In the genomic region with DNA sequence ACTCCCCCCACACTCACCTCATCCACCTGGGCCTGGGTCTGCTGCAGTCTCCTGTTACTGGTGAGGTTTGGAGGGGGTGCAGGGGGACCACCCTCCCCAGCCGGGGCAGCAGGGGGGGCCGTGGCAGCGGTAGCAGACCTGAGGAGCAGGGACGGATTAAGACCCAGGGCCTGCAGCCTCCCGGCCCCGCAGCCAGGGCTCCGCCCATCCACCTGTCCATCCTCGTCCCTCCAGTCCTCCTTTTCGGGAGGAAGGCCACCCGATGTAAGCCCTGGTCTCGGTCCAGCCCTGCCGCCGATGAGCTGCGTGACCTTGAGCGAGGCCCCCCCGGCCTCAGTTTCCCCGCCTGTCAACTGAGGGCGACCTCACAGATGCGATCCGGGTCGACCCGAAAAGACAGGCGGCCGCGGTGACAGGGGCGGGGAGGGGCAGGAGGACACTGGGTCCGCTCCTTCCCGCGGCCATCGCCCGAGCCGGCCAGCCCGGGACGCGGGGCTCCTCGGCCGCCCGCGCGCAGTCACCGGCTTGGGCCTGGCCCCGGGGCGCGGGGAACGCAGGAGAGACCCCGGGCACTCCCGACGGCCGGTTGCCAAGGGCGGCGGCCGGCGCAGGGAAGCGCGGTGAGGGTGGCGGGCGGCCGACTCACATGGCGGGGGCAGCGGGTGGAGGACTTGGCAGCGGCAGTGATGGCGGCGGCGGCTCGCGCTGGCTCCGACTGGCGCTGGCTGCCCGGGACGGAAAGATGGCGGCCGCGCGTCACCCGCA, we compare ENCODE assay signal across 8 cellular contexts. TPM values are rescaled to one million over a fixed set of nuclear protein-coding genes. Genes with fewer than 3 reads are reported as not detected.
A peak's percentile ranks its signal among the peaks of the same experiment; 100 is the strongest.
DNase-seq lines count a peak whose midpoint lies in the region; ATAC-seq lines count a peak whose summit lies in the region.

A gene with protein sequence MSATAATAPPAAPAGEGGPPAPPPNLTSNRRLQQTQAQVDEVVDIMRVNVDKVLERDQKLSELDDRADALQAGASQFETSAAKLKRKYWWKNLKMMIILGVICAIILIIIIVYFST (minus strand): TSS at position 717 of the 765 bp plus-strand sequence. CDS start 69 bp downstream, at position 648.

- peaks cover 0 to 1% (median 0%) of the 10 kb centered on the region in 7 donors for H3K9me3 Mint-ChIP-seq in CD4-positive, CD25-positive, alpha-beta regulatory T cell
- H3K9me3 Mint-ChIP-seq in activated T-cell treated with anti-CD3 and anti-CD28 coated beads, Interleukin-2, amount 50 U/mL, for 24 hours, result no peaks in the 10 kb centered on the region

- peak within 1 kb of the TSS; percentile 100 for H3K9ac ChIP-seq in GM23248

- H3K4me2 ChIP-seq in GM23248 (ENCODE audit: unreplicated experiment), result peak within 1 kb of the TSS; percentile 83

- peak within 1 kb of the TSS; percentile 80 for H2AFZ ChIP-seq in GM23248

- peaks cover 25% of the 10 kb centered on the region for H3K36me3 Mint-ChIP-seq in CD4-positive, CD25-positive, alpha-beta regulatory T cell
- peaks cover 40% of the 10 kb centered on the region for H3K36me3 Mint-ChIP-seq in activated T-cell treated with anti-CD3 and anti-CD28 coated beads, Interleukin-2, amount 50 U/mL, for 24 hours (ENCODE audit: low read depth)

- H3K4me1 Mint-ChIP-seq in CD4-positive, CD25-positive, alpha-beta regulatory T cell, result peaks cover 0 to 70% (median 32%) of the 10 kb centered on the region in 4 donors
- H3K4me1 Mint-ChIP-seq in activated T-cell treated with anti-CD3 and anti-CD28 coated beads, Interleukin-2, amount 50 U/mL, for 24 hours (ENCODE audit: low read depth), result peaks cover 61% of the 10 kb centered on the region

- in situ Hi-C loops in GM23248 (cut with MboI), result no loop called here

- 0 to 2% methylated on average over 17 to 59 of the region's 75 CpGs for WGBS in GM23248 (ENCODE audit: low coverage in 1 of 2, low lambda C conversion rate in 2 of 2, missing lambda C conversion rate in 2 of 2), 2 experiments

- H3K9me2 ChIP-seq in GM23248 (ENCODE audit: insufficient read depth), result no peaks in the 10 kb centered on the region

- peak; percentile 80 to 89 (median 86) for DNase-seq in CD4-positive, CD25-positive, alpha-beta regulatory T cell
- peak; percentile 95 for DNase-seq in GM23248
- peak; percentile 30 to 67 for DNase-seq in NOMO-1 (lab: John Stamatoyannopoulos, UW; ENCODE audit: unreplicated experiment in 2 of 2)
- DNase-seq in activated T-cell treated with anti-CD3 and anti-CD28 coated beads, Interleukin-2, amount 50 U/mL, for 24 hours, result peak; percentile 88
- DNase-seq in stimulated activated naive CD4-positive, alpha-beta T cell (lab: John Stamatoyannopoulos, UW), result peak; percentile 73 to 89 (median 78)

- H3K79me2 ChIP-seq in GM23248 (ENCODE audit: insufficient read depth), result peaks cover 21% of the 10 kb centered on the region

- ATAC-seq in CD4-positive, CD25-positive, alpha-beta regulatory T cell (ENCODE audit: low read depth in 2 of 2), result peak; percentile 68 to 72
- peak; percentile 50 for ATAC-seq in esophagus mucosa
- no peak for ATAC-seq in GM19467 (IDR thresholded peaks at IDR 0.05; ENCODE audit: unreplicated experiment)

- peak within 1 kb of the TSS; percentile 89 to 96 (median 94) for H3K4me3 Mint-ChIP-seq in CD4-positive, CD25-positive, alpha-beta regulatory T cell
- H3K4me3 Mint-ChIP-seq in activated T-cell treated with anti-CD3 and anti-CD28 coated beads, Interleukin-2, amount 50 U/mL, for 24 hours, result peak within 1 kb of the TSS; percentile 87

- peak within 1 kb of the TSS; percentile 98 for H3K27ac ChIP-seq in CD4-positive, CD25-positive, alpha-beta regulatory T cell (ENCODE audit: insufficient read depth, low read length, poor library complexity, severe bottlenecking)
- peak within 1 kb of the TSS; percentile 82 for H3K27ac ChIP-seq in GM23248
- peak within 1 kb of the TSS; percentile 86 for H3K27ac ChIP-seq in muscle layer of duodenum (ENCODE audit: low read length)

- H3K27ac Mint-ChIP-seq in CD4-positive, CD25-positive, alpha-beta regulatory T cell, result peak within 1 kb of the TSS; percentile 96 to 98 (median 97)
- peak within 1 kb of the TSS; percentile 98 for H3K27ac Mint-ChIP-seq in activated T-cell treated with anti-CD3 and anti-CD28 coated beads, Interleukin-2, amount 50 U/mL, for 24 hours

- H3K36me3 ChIP-seq in CD4-positive, CD25-positive, alpha-beta regulatory T cell (ENCODE audit: control insufficient read depth, insufficient read depth, low read length), result peaks cover 22% of the 10 kb centered on the region
- H3K36me3 ChIP-seq in GM23248 (ENCODE audit: low read depth), result no peaks in the 10 kb centered on the region
- H3K36me3 ChIP-seq in muscle layer of duodenum (ENCODE audit: control insufficient read depth in 1 of 2, insufficient read depth in 2 of 2, low read length in 2 of 2), result peaks cover 15 to 22% of the 10 kb centered on the region in 2 donors

- H3F3A ChIP-seq in GM23248 (ENCODE audit: insufficient read depth), result peaks cover 39% of the 10 kb centered on the region

- H3K27me3 ChIP-seq in CD4-positive, CD25-positive, alpha-beta regulatory T cell (ENCODE audit: control insufficient read depth, insufficient read depth, low read length), result no peaks in the 10 kb centered on the region
- no peaks in the 10 kb centered on the region for H3K27me3 ChIP-seq in GM23248 (replicated peaks; ENCODE audit: insufficient read depth)
- no peaks in the 10 kb centered on the region for H3K27me3 ChIP-seq in muscle layer of duodenum (ENCODE audit: low read depth, low read length)

- no peaks in the 10 kb centered on the region for H3K9me3 ChIP-seq in CD4-positive, CD25-positive, alpha-beta regulatory T cell (ENCODE audit: control insufficient read depth in 2 of 2, low read length in 2 of 2)
- no peaks in the 10 kb centered on the region for H3K9me3 ChIP-seq in GM23248 (ENCODE audit: low read depth)
- no peaks in the 10 kb centered on the region for H3K9me3 ChIP-seq in muscle layer of duodenum (ENCODE audit: control insufficient read depth in 1 of 2, low read length in 2 of 2)

- H3K4me3 ChIP-seq in CD4-positive, CD25-positive, alpha-beta regulatory T cell (ENCODE audit: low read depth, low read length), result peak within 1 kb of the TSS; percentile 82
- H3K4me3 ChIP-seq in GM23248, result peak within 1 kb of the TSS; percentile 91
- peak within 1 kb of the TSS; percentile 82 to 91 for H3K4me3 ChIP-seq in muscle layer of duodenum (ENCODE audit: low read depth in 1 of 2, low read length in 2 of 2)

- peaks cover 68% of the 10 kb centered on the region for H3K4me1 ChIP-seq in CD4-positive, CD25-positive, alpha-beta regulatory T cell (ENCODE audit: control insufficient read depth, insufficient read depth, low read length, poor library complexity, severe bottlenecking)
- H3K4me1 ChIP-seq in GM23248 (ENCODE audit: insufficient read depth) (peaks cover 35% of the 10 kb centered on the region), muscle layer of duodenum (ENCODE audit: control insufficient read depth in 1 of 2, insufficient read depth in 2 of 2, low read length in 2 of 2) (peaks cover 20 to 51% of the 10 kb centered on the region in 2 donors)

- H4K20me1 ChIP-seq in GM23248 (ENCODE audit: insufficient read depth), result no peaks in the 10 kb centered on the region

- peaks cover 4% of the 10 kb centered on the region for H3K27me3 Mint-ChIP-seq in CD4-positive, CD25-positive, alpha-beta regulatory T cell
- no peaks in the 10 kb centered on the region for H3K27me3 Mint-ChIP-seq in activated T-cell treated with anti-CD3 and anti-CD28 coated beads, Interleukin-2, amount 50 U/mL, for 24 hours

RNA-seq across cellular contexts. Expression of the gene that starts here (rescaled TPM):
- total RNA-seq in CD4-positive, CD25-positive, alpha-beta regulatory T cell, result 205 TPM
- 10 to 100 TPM; 42.7 to 60.4 (median 59.3) TPM for polyA plus RNA-seq in CD4-positive, CD25-positive, alpha-beta regulatory T cell
- total RNA-seq in GM23248 (2014; rRNA removed; shearing (Covaris generic)), result 6.2 and 6.5 TPM in 2 replicates
- polyA plus RNA-seq in GM23248 (2016; fragmentation: Nextera tagmentation; extraction: Ambion mirVana), result 25.5 and 27.1 TPM in 2 replicates
- total RNA-seq in esophagus mucosa, result 20.9 TPM
